13 cellular contexts compared by ENCODE assay signal in genomic region chr12:51521554-51522276, GRCh38.
DNase-seq lines count a peak whose midpoint lies in the region; ATAC-seq and TF ChIP-seq lines count a peak whose summit lies in the region.
"Had no signal": no experiment of that assay in that cellular context is flagged by ENCODE, and none has a peak within 500 bp of the region (broad histone marks: within the 10 kb centered on the region; RNA-seq: fewer than 3 reads in every experiment).

No MANE protein-coding gene starts in this region.

- no peaks in the 10 kb centered on the region for H4K20me1 ChIP-seq in OCI-LY3 (ENCODE audit: insufficient read depth, low read length)
- H4K20me1 ChIP-seq: BLaER1 had no signal

- no peaks in the 10 kb centered on the region for H3K9me3 ChIP-seq in OCI-LY3 (ENCODE audit: insufficient read depth, low read length)
- H3K9me3 ChIP-seq in MG63 = no peaks in the 10 kb centered on the region
- H3K9me3 ChIP-seq: BLaER1 had no signal

- H3K27me3 ChIP-seq in OCI-LY3 (ENCODE audit: low read depth, low read length) (no peaks in the 10 kb centered on the region), MG63 (no peaks in the 10 kb centered on the region)
- H3K27me3 ChIP-seq: BLaER1 had no signal

- H3K4me1 Mint-ChIP-seq in activated CD8-positive, alpha-beta T cell treated with anti-CD3 and anti-CD28 coated beads for 36 hours (ENCODE audit: low read depth) = no peaks in the 10 kb centered on the region
- no peaks in the 10 kb centered on the region for H3K4me1 Mint-ChIP-seq in activated CD8-positive, alpha-beta T cell treated with anti-CD3 and anti-CD28 coated beads, Interleukin-2, amount 10 ng/mL, durations not matched to agents 7 days and 5 days (ENCODE audit: low read depth)

- peaks cover 19% of the 10 kb centered on the region for H3K4me1 ChIP-seq in OCI-LY3 (ENCODE audit: low read length)

- no peak for DNase-seq in activated CD8-positive, alpha-beta T cell treated with anti-CD3 and anti-CD28 coated beads for 36 hours
- DNase-seq in activated CD8-positive, alpha-beta T cell treated with anti-CD3 and anti-CD28 coated beads, Interleukin-2, amount 10 ng/mL, durations not matched to agents 7 days and 5 days = no peak
- DNase-seq in epithelial cell of esophagus (ENCODE audit: low read depth) (peak; percentile 19), retinal pigment epithelial cell (ENCODE audit: low read depth) (no peak), left ventricle myocardium superior (no peak), DMS153 (lab: John Stamatoyannopoulos, UW) (no peak), MG63 (no peak)
- DNase-seq: activated CD4-positive, CD25-positive, alpha-beta regulatory T cell; activated T-cell treated with anti-CD3 and anti-CD28 coated beads, Interleukin-2, amount 50 U/mL, for 24 hours; GF-D8 had no signal

- no peak overlapping the region for H3K27ac ChIP-seq in OCI-LY3 (ENCODE audit: low read length)
- H3K27ac ChIP-seq: BLaER1 had no signal

- H3K27me3 Mint-ChIP-seq in activated CD8-positive, alpha-beta T cell treated with anti-CD3 and anti-CD28 coated beads for 36 hours = no peaks in the 10 kb centered on the region
- H3K27me3 Mint-ChIP-seq in activated CD8-positive, alpha-beta T cell treated with anti-CD3 and anti-CD28 coated beads, Interleukin-2, amount 10 ng/mL, durations not matched to agents 7 days and 5 days (ENCODE audit: low read depth) = peaks cover 3% of the 10 kb centered on the region
- H3K27me3 Mint-ChIP-seq: activated T-cell treated with anti-CD3 and anti-CD28 coated beads, Interleukin-2, amount 50 U/mL, for 24 hours; stimulated activated naive CD8-positive, alpha-beta T cell treated with anti-CD3 and anti-CD28 coated beads, Interleukin-15, Interleukin-2, amounts not matched to agents 100 ng/mL and 50 ng/mL, for 24 hours had no signal

- no peak overlapping the region for H3K4me2 ChIP-seq in OCI-LY3 (ENCODE audit: low read length)
- H3K4me2 ChIP-seq: BLaER1 had no signal

- POLR2A ChIA-PET in activated CD8-positive, alpha-beta T cell treated with anti-CD3 and anti-CD28 coated beads for 36 hours (lab: Charles Lee) = no interaction called here
- POLR2A ChIA-PET in activated CD8-positive, alpha-beta T cell treated with anti-CD3 and anti-CD28 coated beads, Interleukin-2, amount 10 ng/mL, durations not matched to agents 7 days and 5 days (lab: Charles Lee) = no interaction called here

- H3K27ac Mint-ChIP-seq in activated CD8-positive, alpha-beta T cell treated with anti-CD3 and anti-CD28 coated beads for 36 hours = no peak overlapping the region
- H3K27ac Mint-ChIP-seq in activated CD8-positive, alpha-beta T cell treated with anti-CD3 and anti-CD28 coated beads, Interleukin-2, amount 10 ng/mL, durations not matched to agents 7 days and 5 days = no peak overlapping the region
- H3K27ac Mint-ChIP-seq: activated T-cell treated with anti-CD3 and anti-CD28 coated beads, Interleukin-2, amount 50 U/mL, for 24 hours; stimulated activated naive CD8-positive, alpha-beta T cell treated with anti-CD3 and anti-CD28 coated beads, Interleukin-15, Interleukin-2, amounts not matched to agents 100 ng/mL and 50 ng/mL, for 24 hours had no signal

- H3K4me3 ChIP-seq in OCI-LY3 (ENCODE audit: low read length) = no peak overlapping the region
- H3K4me3 ChIP-seq in epithelial cell of esophagus (ENCODE audit: low read length) = no peak overlapping the region
- H3K4me3 ChIP-seq in retinal pigment epithelial cell (ENCODE audit: low read length) = no peak overlapping the region
- no peak overlapping the region for H3K4me3 ChIP-seq in MG63
- H3K4me3 ChIP-seq: BLaER1 had no signal

- TF ChIP-seq CTCF in activated CD8-positive, alpha-beta T cell treated with anti-CD3 and anti-CD28 coated beads for 36 hours (IDR thresholded peaks at IDR 0.05) = peak; percentile 19
- TF ChIP-seq CTCF in OCI-LY3 (IDR thresholded peaks at IDR 0.05; ENCODE audit: low read depth, low read length) (peak; percentile 39), epithelial cell of esophagus (IDR thresholded peaks at IDR 0.05; ENCODE audit: insufficient read depth, low read depth, low read length, missing control alignments) (peak; percentile 19), retinal pigment epithelial cell (conservative IDR thresholded peaks at IDR 0.05; ENCODE audit: low read depth, low read length) (peak; percentile 28)

- no peak overlapping the region for H3K4me3 Mint-ChIP-seq in activated CD8-positive, alpha-beta T cell treated with anti-CD3 and anti-CD28 coated beads for 36 hours
- no peak overlapping the region for H3K4me3 Mint-ChIP-seq in activated CD8-positive, alpha-beta T cell treated with anti-CD3 and anti-CD28 coated beads, Interleukin-2, amount 10 ng/mL, durations not matched to agents 7 days and 5 days
- H3K4me3 Mint-ChIP-seq: activated T-cell treated with anti-CD3 and anti-CD28 coated beads, Interleukin-2, amount 50 U/mL, for 24 hours; stimulated activated naive CD8-positive, alpha-beta T cell treated with anti-CD3 and anti-CD28 coated beads, Interleukin-15, Interleukin-2, amounts not matched to agents 100 ng/mL and 50 ng/mL, for 24 hours had no signal

- CTCF ChIA-PET in activated CD8-positive, alpha-beta T cell treated with anti-CD3 and anti-CD28 coated beads for 36 hours (lab: Charles Lee) = interaction anchor here (1.0 to 3.7 kb wide), 6 partner anchors 10 to 302 kb away, joined by 3 to 30 read pairs (median 4); no protein-coding TSS in a partner anchor
- CTCF ChIA-PET in activated CD8-positive, alpha-beta T cell treated with anti-CD3 and anti-CD28 coated beads, Interleukin-2, amount 10 ng/mL, durations not matched to agents 7 days and 5 days (lab: Charles Lee) = interaction anchor here (1.1 to 4.7 kb wide), 8 partner anchors 10 to 123 kb away, joined by 3 to 37 read pairs (median 4); partner anchors contain the start of gene SLC4A8

- no peaks in the 10 kb centered on the region for H3K9me3 Mint-ChIP-seq in activated CD8-positive, alpha-beta T cell treated with anti-CD3 and anti-CD28 coated beads for 36 hours
- H3K9me3 Mint-ChIP-seq in activated CD8-positive, alpha-beta T cell treated with anti-CD3 and anti-CD28 coated beads, Interleukin-2, amount 10 ng/mL, durations not matched to agents 7 days and 5 days (ENCODE audit: insufficient read depth) = no peaks in the 10 kb centered on the region
- H3K9me3 Mint-ChIP-seq: activated T-cell treated with anti-CD3 and anti-CD28 coated beads, Interleukin-2, amount 50 U/mL, for 24 hours; stimulated activated naive CD8-positive, alpha-beta T cell treated with anti-CD3 and anti-CD28 coated beads, Interleukin-15, Interleukin-2, amounts not matched to agents 100 ng/mL and 50 ng/mL, for 24 hours had no signal

- no peaks in the 10 kb centered on the region for H3K79me2 ChIP-seq in OCI-LY3 (ENCODE audit: low read length)

- no peak overlapping the region for H3K9ac ChIP-seq in OCI-LY3 (ENCODE audit: low read length)
- H3K9ac ChIP-seq: BLaER1 had no signal

- no peaks in the 10 kb centered on the region for H3K36me3 ChIP-seq in OCI-LY3 (replicated peaks; ENCODE audit: low read depth, low read length)
- no peaks in the 10 kb centered on the region for H3K36me3 ChIP-seq in MG63
- H3K36me3 ChIP-seq: BLaER1 had no signal

- no peak for ATAC-seq in activated CD8-positive, alpha-beta T cell treated with anti-CD3 and anti-CD28 coated beads for 36 hours
- ATAC-seq in activated CD8-positive, alpha-beta T cell treated with anti-CD3 and anti-CD28 coated beads, Interleukin-2, amount 10 ng/mL, durations not matched to agents 7 days and 5 days = no peak
- no peak for ATAC-seq in left ventricle myocardium superior

- H2AFZ ChIP-seq in OCI-LY3 (ENCODE audit: low read depth, low read length) = no peak overlapping the region

- no peaks in the 10 kb centered on the region for H3K36me3 Mint-ChIP-seq in activated CD8-positive, alpha-beta T cell treated with anti-CD3 and anti-CD28 coated beads for 36 hours (ENCODE audit: low read depth)
- H3K36me3 Mint-ChIP-seq in activated CD8-positive, alpha-beta T cell treated with anti-CD3 and anti-CD28 coated beads, Interleukin-2, amount 10 ng/mL, durations not matched to agents 7 days and 5 days (ENCODE audit: low read depth) = no peaks in the 10 kb centered on the region

- intact Hi-C loops in activated CD8-positive, alpha-beta T cell treated with anti-CD3 and anti-CD28 coated beads for 36 hours (cut with micrococcal nuclease) = no loop called here
- intact Hi-C loops in left ventricle myocardium superior (cut with micrococcal nuclease) = no loop called here
